In the genomic region with DNA sequence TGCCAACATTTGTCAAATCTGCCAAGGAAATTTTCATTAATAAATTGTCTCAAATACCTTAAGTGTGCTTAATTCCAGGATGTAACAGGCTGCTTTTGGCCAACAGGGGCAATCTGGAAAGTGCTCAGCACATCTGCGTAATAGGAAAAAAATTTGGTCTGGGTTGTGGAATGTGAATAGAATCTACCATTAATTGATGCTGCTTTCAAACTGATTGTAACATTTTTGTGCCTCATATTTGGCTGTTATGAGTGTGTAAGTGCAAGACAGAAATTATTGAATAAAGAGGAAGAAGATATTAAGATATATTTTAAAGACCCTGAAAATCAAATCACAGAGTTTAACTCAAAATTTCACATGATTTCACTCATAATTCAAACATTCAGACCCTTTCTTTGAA, we compare ENCODE assay signal across 22 cellular contexts. TPM values are rescaled to one million over a fixed set of nuclear protein-coding genes. Genes with fewer than 3 reads are reported as not detected.
A peak's percentile ranks its signal among the peaks of the same experiment; 100 is the strongest.
DNase-seq lines count a peak whose midpoint lies in the region; TF ChIP-seq lines count a peak whose summit lies in the region.
"Had no signal": no experiment of that assay in that cellular context is flagged by ENCODE, and none has a peak within 500 bp of the region (broad histone marks: within the 10 kb centered on the region; RNA-seq: fewer than 3 reads in every experiment).

No MANE protein-coding gene starts in this region.

- H3K27ac ChIP-seq in AG04450 (ENCODE audit: low read depth, low read length) (no peak overlapping the region), mesodermal cell (ENCODE audit: low read depth, low read length, severe bottlenecking) (peak overlapping the region; percentile 44)
- H3K27ac ChIP-seq: colonic mucosa, upper lobe of right lung, VCaP had no signal

- H3K4me1 ChIP-seq in mesodermal cell (ENCODE audit: control insufficient read depth, insufficient read depth, low read length, poor library complexity, severe bottlenecking), result peaks cover 12% of the 10 kb centered on the region
- H3K4me1 ChIP-seq: colonic mucosa, upper lobe of right lung had no signal

- WGBS in mesodermal cell (ENCODE audit: insufficient coverage in 2 of 2), 2 experiments, result 100% methylated on average over 1 of the region's 1 CpG; no CpG with 5 or more reads in 1 of the 2 experiments

- peak; percentile 23; the same call in 1 of the 2 replicates for TF ChIP-seq CTCF in AG04450 (IDR thresholded peaks at IDR 0.05; ENCODE audit: low read depth, low read length)

- CTCF ChIA-PET in AG04450 (lab: Charles Lee), result no interaction called here

- POLR2A ChIA-PET in AG04450 (lab: Yijun Ruan, JAX), result no interaction called here

- H3K4me3 ChIP-seq in AG04450 (ENCODE audit: low read depth, low read length) (no peak overlapping the region), mesodermal cell (ENCODE audit: extremely low read depth, insufficient read depth, low read length, poor library complexity, severe bottlenecking) (no peak overlapping the region)
- H3K4me3 ChIP-seq: colonic mucosa, upper lobe of right lung had no signal

- H3K36me3 ChIP-seq in mesodermal cell (ENCODE audit: control insufficient read depth, insufficient read depth, low read length), result no peaks in the 10 kb centered on the region
- H3K36me3 ChIP-seq: colonic mucosa had no signal

- H3K9me3 ChIP-seq in AG04450 (ENCODE audit: control insufficient read depth, insufficient read depth, low read length), result no peaks in the 10 kb centered on the region
- no peaks in the 10 kb centered on the region for H3K9me3 ChIP-seq in mesodermal cell (ENCODE audit: control insufficient read depth, low read length)
- H3K9me3 ChIP-seq: colonic mucosa, upper lobe of right lung had no signal

- intact Hi-C loops in posterior cingulate gyrus (cut with DNase I), result no loop called here

- no peaks in the 10 kb centered on the region for H3K27me3 ChIP-seq in AG04450 (ENCODE audit: control insufficient read depth, insufficient read depth, low read length)
- H3K27me3 ChIP-seq: colonic mucosa, upper lobe of right lung had no signal

- DNase-seq in AG04450 (ENCODE audit: low read depth, low spot score), result no peak
- DNase-seq in HT1080 (ENCODE audit: low read depth), result peak; percentile 35
- peak; percentile 76 for DNase-seq in astrocyte of the hippocampus (ENCODE audit: low read depth, low spot score)
- DNase-seq in HuH-7 (ENCODE audit: low spot score), result no peak
- DNase-seq in SHP77 (lab: John Stamatoyannopoulos, UW), result no peak
- DNase-seq in NCI-H187 (lab: John Stamatoyannopoulos, UW), result no peak
- DNase-seq in posterior cingulate gyrus, result no peak
- DNase-seq: activated CD4-positive, alpha-beta T cell treated with anti-CD3 and anti-CD28 coated beads, Interleukin-2, amount 50 U/mL, for 4 hours; activated T-cell treated with anti-CD3 and anti-CD28 coated beads for 4 hours; anterior cingulate cortex; CD8-positive, alpha-beta memory T cell; colonic mucosa; NCI-H1105 treated with DMSO at 0.1 percent for 48 hours; OCI-M1; SIG-M5; stimulated activated CD4-positive, alpha-beta T cell treated with anti-CD3 and anti-CD28 coated beads, Interleukin-4, amount 100 ng/mL, for 24 hours; T-helper 2 cell; upper lobe of right lung had no signal

RNA-seq across cellular contexts. Expression of a gene that starts 41.1 kb away (rescaled TPM):
- not detected in 2 replicates for polyA plus RNA-seq in AG04450 (2011; rRNA removed)
- not detected in 2 replicates for polyA minus RNA-seq in AG04450 (2011; rRNA and poly(A)+ RNA removed)
- not detected in 2 replicates for total RNA-seq in HT1080 (2014; rRNA removed; shearing (Covaris generic))
- polyA plus RNA-seq in HT1080 (2015; cell fraction: cytosol; rRNA removed), result not detected in 2 replicates
- polyA plus RNA-seq in HT1080 (2015; cell fraction: nucleus; rRNA removed), result not detected in 2 replicates
- not detected for polyA plus RNA-seq in mesodermal cell (2013, experiment 1 of 2)
- polyA plus RNA-seq in mesodermal cell (2013, experiment 2 of 2), result not detected
- total RNA-seq: frontal cortex, LHCN-M2 had no signal
- polyA plus RNA-seq: CD8-positive, alpha-beta memory T cell had no signal

Comparison
In these comparisons a context has a peak if more than half of its experiments do, and no peak if none do; other contexts are left out.
1. DNase-seq: peak in HT1080 (single experiment) and astrocyte of the hippocampus (single experiment); none in AG04450 (single experiment), HuH-7 (single experiment), SHP77 (0 of 2), NCI-H187 (0 of 2) and posterior cingulate gyrus (0 of 10).